ENCODE assay signal across 7 cellular contexts in genomic region chr6:69917834-69918233, GRCh38.
DNase-seq lines count a peak whose midpoint lies in the region; ATAC-seq lines count a peak whose summit lies in the region.

No MANE protein-coding gene starts in this region.

- DNase-seq in SW480 (ENCODE audit: low spot score), result peak; percentile 5
- DNase-seq in non-pigmented ciliary epithelial cell (ENCODE audit: low read depth), result peak; percentile 47
- no peak for DNase-seq in NCI-H1417 treated with DMSO at 0.1 percent for 48 hours (lab: John Stamatoyannopoulos, UW)
- DNase-seq in activated CD8-positive, alpha-beta memory T cell treated with anti-CD3 and anti-CD28 coated beads, Interleukin-2, amount 50 U/mL, for 48 hours, result no peak
- no peak for DNase-seq in NCI-H1694 treated with DMSO at 0.1 percent for 48 hours (lab: John Stamatoyannopoulos, UW)

- ATAC-seq in GM18870 (IDR thresholded peaks at IDR 0.05; ENCODE audit: unreplicated experiment) (peak; percentile 63), HG02798 (IDR thresholded peaks at IDR 0.05; ENCODE audit: poor library complexity, unreplicated experiment) (peak; percentile 61)

Comparison
In these comparisons a context has a peak if more than half of its experiments do, and no peak if none do; other contexts are left out.
1. DNase-seq: peak in SW480 (single experiment) and non-pigmented ciliary epithelial cell (single experiment); none in NCI-H1417 treated with DMSO at 0.1 percent for 48 hours (single experiment), activated CD8-positive, alpha-beta memory T cell treated with anti-CD3 and anti-CD28 coated beads, Interleukin-2, amount 50 U/mL, for 48 hours (single experiment) and NCI-H1694 treated with DMSO at 0.1 percent for 48 hours (single experiment).